In genomic region chr1:69673301-69673700, GRCh38 we compare ENCODE assay signal across 27 cellular contexts.
DNase-seq lines count a peak whose midpoint lies in the region; TF ChIP-seq lines count a peak whose summit lies in the region.
"Had no signal": no experiment of that assay in that cellular context is flagged by ENCODE, and none has a peak within 500 bp of the region (broad histone marks: within the 10 kb centered on the region; RNA-seq: fewer than 3 reads in every experiment).

No MANE protein-coding gene starts in this region.

- in situ Hi-C loops in astrocyte of the spinal cord (cut with HindIII; ENCODE audit: low sequenced_read_pairs) = no loop called here

- DNase-seq in DMS153 treated with DMSO at 0.1 percent for 48 hours (lab: John Stamatoyannopoulos, UW; ENCODE audit: unreplicated experiment) (peak; percentile 14), NCI-H1105 treated with DMSO at 0.1 percent for 48 hours (lab: John Stamatoyannopoulos, UW) (peak; percentile 94), NCI-H2227 (lab: John Stamatoyannopoulos, UW; ENCODE audit: unreplicated experiment) (peak; percentile 8), astrocyte of the spinal cord (ENCODE audit: low read depth, low spot score) (peak; percentile 4), NAMALWA (ENCODE audit: low spot score) (no peak), AG08395 (ENCODE audit: low spot score) (no peak), caudate nucleus (lab: John Stamatoyannopoulos, UW) (no peak)
- no peak for DNase-seq in stimulated activated CD4-positive, alpha-beta T cell treated with anti-CD3 and anti-CD28 coated beads, Interleukin-12 subunit alpha, Interleukin-12 subunit beta, amount 100 ng/mL, for 4 hours
- DNase-seq: activated B cell treated with CpG ODN at 0.5 μM for 24 hours; activated CD8-positive, alpha-beta memory T cell treated with anti-CD3 and anti-CD28 coated beads, Interleukin-2, amount 10 ng/mL, durations not matched to agents 7 days and 5 days; activated naive CD4-positive, alpha-beta T cell; activated T-cell treated with anti-CD3 and anti-CD28 coated beads, Interleukin-2, amount 50 U/mL, for 72 hours; brain microvascular endothelial cell; C1 segment of cervical spinal cord; Calu3; glutamatergic neuron; GOT3; left ventricle myocardium superior; NCI-H1048; NCI-H226; Peyer's patch; sigmoid colon; stimulated activated naive CD8-positive, alpha-beta T cell treated with anti-CD3 and anti-CD28 coated beads, Interleukin-15, Interleukin-2, amounts not matched to agents 100 U/mL and 50 U/mL, for 24 hours; SW 1271; T1000; testis; uterus had no signal

- TF ChIP-seq CTCF in astrocyte of the spinal cord (IDR thresholded peaks at IDR 0.05; ENCODE audit: low read depth, low read length) = no peak

- no peak overlapping the region for H3K4me3 ChIP-seq in astrocyte of the spinal cord (ENCODE audit: low read depth, low read length)
- H3K4me3 ChIP-seq: Peyer's patch, sigmoid colon, testis, uterus had no signal

- H3K27ac ChIP-seq in caudate nucleus (ENCODE audit: low read depth, low read length) = no peak overlapping the region
- H3K27ac ChIP-seq: brain microvascular endothelial cell, Peyer's patch, sigmoid colon, testis, uterus had no signal

Comparison
In these comparisons a context has a peak if more than half of its experiments do, and no peak if none do; other contexts are left out.
1. DNase-seq: peak in DMS153 treated with DMSO at 0.1 percent for 48 hours (single experiment), NCI-H1105 treated with DMSO at 0.1 percent for 48 hours (single experiment), NCI-H2227 (single experiment) and astrocyte of the spinal cord (single experiment); none in stimulated activated CD4-positive, alpha-beta T cell treated with anti-CD3 and anti-CD28 coated beads, Interleukin-12 subunit alpha, Interleukin-12 subunit beta, amount 100 ng/mL, for 4 hours (single experiment), NAMALWA (single experiment), AG08395 (single experiment) and caudate nucleus (0 of 61).